14 cellular contexts compared by ENCODE assay signal in the genomic region with DNA sequence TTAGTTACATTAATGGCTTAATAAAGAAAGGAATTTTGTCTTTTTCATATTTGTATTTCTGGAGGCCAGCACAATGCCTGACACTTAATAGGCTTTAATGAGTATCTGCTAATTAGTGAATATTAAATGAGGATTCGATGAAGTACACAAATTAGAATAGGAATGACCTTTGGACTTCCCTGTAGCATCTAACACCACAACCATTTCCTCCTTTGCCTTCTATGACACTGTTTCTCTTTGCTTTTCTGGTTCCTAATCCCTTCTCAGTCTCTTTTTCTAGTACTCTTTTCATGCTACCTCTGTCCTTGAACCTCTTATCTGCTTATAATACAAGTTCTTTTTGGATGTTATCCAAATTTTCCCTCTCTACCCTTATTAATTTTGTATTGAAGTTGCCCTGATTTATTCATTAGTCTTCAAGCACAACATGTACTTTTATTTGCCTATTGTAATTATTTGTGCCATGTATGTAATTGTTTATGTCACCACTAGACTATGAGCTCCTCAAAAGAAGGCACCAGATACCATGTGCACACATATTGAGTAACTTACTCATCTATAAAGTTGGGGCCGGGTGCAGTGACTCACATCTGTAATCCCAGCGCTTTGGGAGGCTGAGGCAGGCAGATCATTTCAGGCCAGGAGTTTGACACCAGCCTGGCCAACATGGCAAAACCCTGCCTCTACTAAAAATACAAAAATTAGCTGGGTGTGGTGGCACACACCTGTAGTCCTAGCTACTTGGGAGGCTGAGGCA.
A peak's percentile ranks its signal among the peaks of the same experiment; 100 is the strongest.
DNase-seq lines count a peak whose midpoint lies in the region; ATAC-seq and TF ChIP-seq lines count a peak whose summit lies in the region.
"Had no signal": no experiment of that assay in that cellular context is flagged by ENCODE, and none has a peak within 500 bp of the region (broad histone marks: within the 10 kb centered on the region; RNA-seq: fewer than 3 reads in every experiment).

No MANE protein-coding gene starts in this region.

- DNase-seq in AG08395 (ENCODE audit: low spot score) (peak; percentile 40), GM04503 (ENCODE audit: low read depth) (peak; percentile 22), RWPE1 (ENCODE audit: low spot score) (peak; percentile 15), fibroblast of pulmonary artery (ENCODE audit: low read depth) (peak; percentile 41), SW480 (ENCODE audit: low spot score) (no peak), NCI-H1105 (lab: John Stamatoyannopoulos, UW) (no peak)
- DNase-seq: CD4-positive, CD25-positive, alpha-beta regulatory T cell; MM.1S; NCI-H2227 treated with DMSO at 0.1 percent for 48 hours; retina; stimulated activated CD4-positive, alpha-beta T cell treated with anti-CD3 and anti-CD28 coated beads, Interleukin-4, amount 100 ng/mL, for 24 hours had no signal

- no peak overlapping the region for H3K4me3 ChIP-seq in fibroblast of pulmonary artery (replicated peaks; ENCODE audit: low read depth, low read length)

- ATAC-seq in HG03571 (IDR thresholded peaks at IDR 0.05; ENCODE audit: unreplicated experiment) (no peak), HG03442 (IDR thresholded peaks at IDR 0.05; ENCODE audit: unreplicated experiment) (no peak)
- ATAC-seq: Panc1 had no signal

- CTCF ChIA-PET in RWPE1 (lab: Yijun Ruan, JAX) = no interaction called here

- no peak for TF ChIP-seq CTCF in RWPE1 (conservative IDR thresholded peaks at IDR 0.05; ENCODE audit: low read depth)
- no peak for TF ChIP-seq CTCF in fibroblast of pulmonary artery (IDR thresholded peaks at IDR 0.05; ENCODE audit: low read length, missing control alignments)

- POLR2A ChIA-PET in RWPE1 (lab: Yijun Ruan, JAX; ENCODE audit: low non-redundant PET) = no interaction called here

- no peak overlapping the region for H3K27ac ChIP-seq in RWPE1

Comparison
In these comparisons a context has a peak if more than half of its experiments do, and no peak if none do; other contexts are left out.
1. DNase-seq: peak in AG08395 (single experiment), GM04503 (single experiment), RWPE1 (single experiment) and fibroblast of pulmonary artery (single experiment); none in SW480 (single experiment) and NCI-H1105 (single experiment).